ENCODE assay signal across 10 cellular contexts in genomic region chr15:101017041-101017754, GRCh38.
DNase-seq lines count a peak whose midpoint lies in the region; ATAC-seq, FAIRE-seq and TF ChIP-seq lines count a peak whose summit lies in the region.
"Had no signal": no experiment of that assay in that cellular context is flagged by ENCODE, and none has a peak within 500 bp of the region (broad histone marks: within the 10 kb centered on the region; RNA-seq: fewer than 3 reads in every experiment).

No MANE protein-coding gene starts in this region.

- in situ Hi-C loops in GM12878 (cut with MboI) = no loop called here

- H3K4me2 ChIP-seq in GM12878 (ENCODE audit: control insufficient read depth, insufficient read depth) (no peak overlapping the region), neural progenitor cell (no peak overlapping the region)

- TF ChIP-seq POLR2A in GM12878 (IDR thresholded peaks at IDR 0.05; ENCODE audit: low read depth, low read length) (no peak), ovary (IDR thresholded peaks at IDR 0.05) (no peak), esophagus squamous epithelium (IDR thresholded peaks at IDR 0.05) (no peak)

- H3K4me3 Mint-ChIP-seq in neural progenitor cell = no peak overlapping the region

- H3K9me3 ChIP-seq in GM12878 (replicated peaks; ENCODE audit: control insufficient read depth, insufficient read depth, low read length) = no peaks in the 10 kb centered on the region
- no peaks in the 10 kb centered on the region for H3K9me3 ChIP-seq in neural progenitor cell (ENCODE audit: low read depth)
- H3K9me3 ChIP-seq in ovary = no peaks in the 10 kb centered on the region
- H3K9me3 ChIP-seq in esophagus squamous epithelium = no peaks in the 10 kb centered on the region

- POLR2A ChIA-PET in GM12878 (lab: Charles Lee) = no interaction called here

- peaks cover 6% of the 10 kb centered on the region for H3F3A ChIP-seq in neural progenitor cell (ENCODE audit: low read depth)

- H4K20me1 ChIP-seq in GM12878 (ENCODE audit: control insufficient read depth, insufficient read depth) = no peaks in the 10 kb centered on the region
- H4K20me1 ChIP-seq in neural progenitor cell (ENCODE audit: low read depth) = no peaks in the 10 kb centered on the region

- no peak overlapping the region for H3K27ac Mint-ChIP-seq in neural progenitor cell

- H2AFZ ChIP-seq in GM12878 (ENCODE audit: control insufficient read depth, low read depth, low read length) = no peak overlapping the region
- no peak overlapping the region for H2AFZ ChIP-seq in neural progenitor cell (replicated peaks)

- peaks cover 3% of the 10 kb centered on the region for H3K27me3 Mint-ChIP-seq in neural progenitor cell (ENCODE audit: insufficient read depth, low read depth)

- no peaks in the 10 kb centered on the region for H3K79me2 ChIP-seq in GM12878 (ENCODE audit: control insufficient read depth, insufficient read depth, low read length)
- H3K79me2 ChIP-seq in neural progenitor cell (ENCODE audit: low read depth) = no peaks in the 10 kb centered on the region

- H3K4me1 ChIP-seq in GM12878 (ENCODE audit: control insufficient read depth, insufficient read depth, low read length) (no peaks in the 10 kb centered on the region), neural progenitor cell (peaks cover 14% of the 10 kb centered on the region), ovary (ENCODE audit: insufficient read depth) (no peaks in the 10 kb centered on the region), esophagus squamous epithelium (peaks cover 0 to 26% (median 4%) of the 10 kb centered on the region in 3 donors)

- H3K27ac ChIP-seq in GM12878 (ENCODE audit: control insufficient read depth, insufficient read depth) (no peak overlapping the region), neural progenitor cell (no peak overlapping the region), ovary (no peak overlapping the region), esophagus squamous epithelium (no peak overlapping the region)

- TF ChIP-seq EP300 in GM12878 (IDR thresholded peaks at IDR 0.05; ENCODE audit: borderline replicate concordance in 1 of 2, control insufficient read depth in 1 of 2, low read depth in 2 of 2, low read length in 2 of 2) = no peak
- no peak for TF ChIP-seq EP300 in ovary (IDR thresholded peaks at IDR 0.05)

- H3K36me3 ChIP-seq in GM12878 (ENCODE audit: control insufficient read depth in 2 of 2, insufficient read depth in 2 of 2, low read length in 1 of 2) (peaks cover 21 to 24% of the 10 kb centered on the region in 2 experiments), neural progenitor cell (no peaks in the 10 kb centered on the region), ovary (no peaks in the 10 kb centered on the region), esophagus squamous epithelium (peaks cover 0 to 67% (median 0%) of the 10 kb centered on the region in 3 donors)

- DNase-seq in ELF-1 (ENCODE audit: low read depth, low spot score) (peak; percentile 61), HT1080 (ENCODE audit: low read depth) (peak; percentile 28), GM12878 (ENCODE audit: low read depth, low spot score) (no peak), neural progenitor cell (ENCODE audit: low spot score) (peak; percentile 45), ovary (no peak), NCI-H128 (lab: John Stamatoyannopoulos, UW; ENCODE audit: unreplicated experiment) (no peak), esophagus squamous epithelium (lab: John Stamatoyannopoulos, UW) (no peak)
- DNase-seq: cortex of kidney; NCI-H774; stimulated activated CD4-positive, alpha-beta T cell treated with anti-CD3 and anti-CD28 coated beads, Interleukin-2, amount 100 ng/mL, for 24 hours had no signal

- intact Hi-C loops in GM12878 (cut with micrococcal nuclease; ENCODE audit: unreplicated experiment) (loop anchor here (5.0 kb wide), 1 partner anchor 70 kb away; no protein-coding TSS in a partner anchor), ovary (cut with DNase I) (no loop called here), esophagus squamous epithelium (cut with DNase I) (loop anchor here (5.0 kb wide), 1 partner anchor 240 kb away; no protein-coding TSS in a partner anchor)

- TF ChIP-seq RAD21 in GM12878 (IDR thresholded peaks at IDR 0.05; ENCODE audit: insufficient read depth, low read depth, low read length) = no peak

- TF ChIP-seq CTCF in GM12878 (IDR thresholded peaks at IDR 0.05 in 2 of 3, conservative IDR thresholded peaks at IDR 0.05 in 1 of 3; ENCODE audit: control insufficient read depth in 2 of 3, extremely low read depth in 1 of 3, insufficient read depth in 1 of 3, low read depth in 3 of 3, low read length in 3 of 3) (peak in 1 of 3 experiments; percentile 15; a peak in 1 of 6 replicates), neural progenitor cell (IDR thresholded peaks at IDR 0.05) (peak; percentile 44), ovary (IDR thresholded peaks at IDR 0.05) (no peak), esophagus squamous epithelium (IDR thresholded peaks at IDR 0.05) (no peak)

- FAIRE-seq in GM12878 (lab: Jason Lieb, UNC) = no peak

- CTCF ChIA-PET in GM12878 (lab: Yijun Ruan, JAX) = interaction anchor here (1.1 to 4.5 kb wide), 10 partner anchors 8 to 624 kb away, joined by 3 to 74 read pairs (median 6); partner anchors contain the start of gene CHSY1

- H3K4me1 Mint-ChIP-seq in neural progenitor cell = peaks cover 42% of the 10 kb centered on the region

- H3K36me3 Mint-ChIP-seq in neural progenitor cell = no peaks in the 10 kb centered on the region

- no peaks in the 10 kb centered on the region for H3K9me3 Mint-ChIP-seq in neural progenitor cell

- H3K9ac ChIP-seq in GM12878 (ENCODE audit: control insufficient read depth, insufficient read depth, low read length) (no peak overlapping the region), neural progenitor cell (no peak overlapping the region)

- H3K4me3 ChIP-seq in GM12878 (no peak overlapping the region), neural progenitor cell (no peak overlapping the region), ovary (no peak overlapping the region), esophagus squamous epithelium (no peak overlapping the region)

- SMC1A ChIA-PET in GM12878 (lab: Charles Lee; ENCODE audit: uncharacterized antibody, unreplicated experiment) = interaction anchor here (0.6 to 4.0 kb wide), 5 partner anchors 101 to 267 kb away, joined by 3 to 38 read pairs (median 4); no protein-coding TSS in a partner anchor

- RAD21 ChIA-PET in GM12878 (lab: Charles Lee; ENCODE audit: unreplicated experiment) = interaction anchor here (0.8 to 2.5 kb wide), 2 partner anchors 100 to 241 kb away, joined by 3 to 23 read pairs; no protein-coding TSS in a partner anchor

- WGBS in GM12878 (ENCODE audit: insufficient coverage, insufficient replicate concordance, low lambda C conversion rate, missing lambda C conversion rate) = 91% methylated on average over 18 of the region's 18 CpGs
- WGBS in ovary, 3 donors = 70 to 84% (median 75%) methylated on average over 18 of the region's 18 CpGs
- WGBS in esophagus squamous epithelium, 2 donors = 72 to 78% methylated on average over 17 to 18 of the region's 18 CpGs

- no peaks in the 10 kb centered on the region for H3K27me3 ChIP-seq in GM12878 (replicated peaks in 1 of 2; ENCODE audit: control insufficient read depth in 2 of 2, insufficient read depth in 2 of 2, low read length in 1 of 2)
- no peaks in the 10 kb centered on the region for H3K27me3 ChIP-seq in neural progenitor cell
- H3K27me3 ChIP-seq in ovary = no peaks in the 10 kb centered on the region
- no peaks in the 10 kb centered on the region for H3K27me3 ChIP-seq in esophagus squamous epithelium

- ATAC-seq in GM12878 = peak; percentile 42; the same call in 2 of the 3 replicates

- BruUV-seq in GM12878 (replicated peaks; lab: Mats Ljungman, UMichigan) = no TSS peak

TF ChIP-seq in GM12878, 131 proteins besides CTCF, POLR2A, EP300 and RAD21 (continues in another document):
- TF ChIP-seq MEF2A (IDR thresholded peaks at IDR 0.05; ENCODE audit: insufficient read depth, low read depth, low read length) (no peak), PML (IDR thresholded peaks at IDR 0.05; ENCODE audit: low read length) (no peak), PAX8 (IDR thresholded peaks at IDR 0.05) (no peak), SKIL (IDR thresholded peaks at IDR 0.05; ENCODE audit: low read depth, poor library complexity, severe bottlenecking) (no peak), ASH2L (IDR thresholded peaks at IDR 0.05; ENCODE audit: borderline replicate concordance, low read depth) (no peak), BHLHE40 (IDR thresholded peaks at IDR 0.05; ENCODE audit: borderline replicate concordance in 1 of 2, low read depth in 2 of 2, low read length in 1 of 2) (no peak), ELK1 (IDR thresholded peaks at IDR 0.05; ENCODE audit: low read depth, low read length) (no peak), SPI1 (IDR thresholded peaks at IDR 0.05; ENCODE audit: borderline replicate concordance, insufficient read depth, low read depth, low read length) (no peak), MYC (IDR thresholded peaks at IDR 0.05; ENCODE audit: insufficient read depth, insufficient read length, insufficient replicate concordance, low read length, severe bottlenecking) (no peak), YY1 (IDR thresholded peaks at IDR 0.05; ENCODE audit: low read depth, low read length) (no peak), RCOR1 (conservative IDR thresholded peaks at IDR 0.05; ENCODE audit: low read depth, low read length) (no peak), NFXL1 (IDR thresholded peaks at IDR 0.05; ENCODE audit: borderline replicate concordance) (no peak)

Comparison
In these comparisons a context has a peak if more than half of its experiments do, and no peak if none do; other contexts are left out.
1. DNase-seq: peak in ELF-1 (single experiment), HT1080 (single experiment) and neural progenitor cell (single experiment); none in GM12878 (single experiment), ovary (0 of 5), NCI-H128 (single experiment) and esophagus squamous epithelium (single experiment).
2. intact Hi-C loops: an anchor here in GM12878 (5.0 kb wide) and esophagus squamous epithelium (5.0 kb wide); none called in ovary.